Comparison of ENCODE assay signal across 15 cellular contexts in genomic region chr14:73718742-73719251, GRCh38. TPM values are rescaled to one million over a fixed set of nuclear protein-coding genes. Genes with fewer than 3 reads are reported as not detected.
A peak's percentile ranks its signal among the peaks of the same experiment; 100 is the strongest.
DNase-seq lines count a peak whose midpoint lies in the region; ATAC-seq and TF ChIP-seq lines count a peak whose summit lies in the region.
"Had no signal": no experiment of that assay in that cellular context is flagged by ENCODE, and none has a peak within 500 bp of the region (broad histone marks: within the 10 kb centered on the region; RNA-seq: fewer than 3 reads in every experiment).

No MANE protein-coding gene starts in this region.

- POLR2A ChIA-PET in SK-N-SH (lab: Yijun Ruan, JAX): interaction anchor here (0.6 to 1.0 kb wide), 3 partner anchors 9 to 133 kb away, joined by 3 to 4 read pairs (median 3); partner anchors contain the start of gene PTGR2
- POLR2A ChIA-PET in A673 (lab: Charles Lee; ENCODE audit: low non-redundant PET): no interaction called here

- no peaks in the 10 kb centered on the region for H3K27me3 ChIP-seq in SK-N-SH (ENCODE audit: insufficient read depth)
- no peaks in the 10 kb centered on the region for H3K27me3 ChIP-seq in tibial artery
- H3K27me3 ChIP-seq in SJCRH30: no peaks in the 10 kb centered on the region
- H3K27me3 ChIP-seq in A673 (replicated peaks; ENCODE audit: insufficient read depth, low read depth, low read length, poor library complexity): no peaks in the 10 kb centered on the region

- H3K4me3 Mint-ChIP-seq in glutamatergic neuron (ENCODE audit: unreplicated experiment) (peak overlapping the region; percentile 97), nephron progenitor cell (peak overlapping the region; percentile 88)
- H3K4me3 Mint-ChIP-seq: naive thymus-derived CD8-positive, alpha-beta T cell had no signal

- peak overlapping the region; percentile 97 for H3K27ac Mint-ChIP-seq in glutamatergic neuron (ENCODE audit: unreplicated experiment)
- peak overlapping the region; percentile 99 for H3K27ac Mint-ChIP-seq in nephron progenitor cell

- no peak overlapping the region for H2AFZ ChIP-seq in SK-N-SH (ENCODE audit: low read depth)

- H3K9me3 ChIP-seq in SK-N-SH (no peaks in the 10 kb centered on the region), tibial artery (no peaks in the 10 kb centered on the region), SJCRH30 (replicated peaks) (no peaks in the 10 kb centered on the region), A673 (ENCODE audit: low read depth, low read length, poor library complexity, severe bottlenecking) (no peaks in the 10 kb centered on the region)

- BruUV-seq in A673 (replicated peaks; lab: Mats Ljungman, UMichigan): no TSS peak

- peaks cover 28% of the 10 kb centered on the region for H3K4me1 Mint-ChIP-seq in glutamatergic neuron (ENCODE audit: low read depth, unreplicated experiment)
- peaks cover 58% of the 10 kb centered on the region for H3K4me1 Mint-ChIP-seq in nephron progenitor cell

- peaks cover 19% of the 10 kb centered on the region for H3F3A ChIP-seq in SK-N-SH (replicated peaks; ENCODE audit: insufficient read depth)

- H3K79me2 ChIP-seq in SK-N-SH (ENCODE audit: insufficient read depth): no peaks in the 10 kb centered on the region; the same call in 1 of the 2 replicates

- CTCF ChIA-PET in SK-N-SH (lab: Yijun Ruan, JAX): interaction anchor here (0.7 to 3.9 kb wide), 6 partner anchors 10 to 39 kb away, joined by 3 to 22 read pairs (median 7); no protein-coding TSS in a partner anchor
- CTCF ChIA-PET in A673 (lab: Charles Lee): no interaction called here

- intact Hi-C loops in tibial artery (cut with DNase I; ENCODE audit: low total_unique reads): loop anchor here (5.0 kb wide), 1 partner anchor 169 kb away; the partner anchor contains the start of gene ZNF410
- intact Hi-C loops in A673 (cut with micrococcal nuclease; ENCODE audit: unreplicated experiment): no loop called here

- TF ChIP-seq EP300 in SK-N-SH (IDR thresholded peaks at IDR 0.05; ENCODE audit: borderline replicate concordance in 1 of 2, low read depth in 1 of 2, low read length in 1 of 2): peak in 1 of 2 experiments; percentile 67; a peak in 1 of 4 replicates

- H3K4me3 ChIP-seq in SK-N-SH (ENCODE audit: low read depth in 2 of 2, low read length in 1 of 2): peak overlapping the region in 1 of 2 experiments; percentile 41; a peak in 2 of 4 replicates
- peak overlapping the region; percentile 45 to 46 for H3K4me3 ChIP-seq in tibial artery
- H3K4me3 ChIP-seq in SJCRH30: no peak overlapping the region
- no peak overlapping the region for H3K4me3 ChIP-seq in A673 (ENCODE audit: low read depth, low read length, poor library complexity, severe bottlenecking)

- 73% methylated on average over 41 of the region's 41 CpGs for WGBS in SK-N-SH (ENCODE audit: low lambda C conversion rate)

- H3K36me3 Mint-ChIP-seq in glutamatergic neuron (ENCODE audit: unreplicated experiment) (no peaks in the 10 kb centered on the region), nephron progenitor cell (ENCODE audit: low read depth) (peaks cover 37% of the 10 kb centered on the region)

- peaks cover 3 to 41% of the 10 kb centered on the region in 2 experiments; a peak in 3 of 4 replicates for H3K4me1 ChIP-seq in SK-N-SH (ENCODE audit: control insufficient read depth in 1 of 2, insufficient read depth in 2 of 2, low read depth in 1 of 2, low read length in 1 of 2)
- peaks cover 0 to 47% (median 40%) of the 10 kb centered on the region in 4 donors for H3K4me1 ChIP-seq in tibial artery
- peaks cover 7% of the 10 kb centered on the region for H3K4me1 ChIP-seq in SJCRH30
- peaks cover 14% of the 10 kb centered on the region for H3K4me1 ChIP-seq in A673 (ENCODE audit: insufficient read depth, low read length, poor library complexity, severe bottlenecking)

- H3K27ac ChIP-seq in SK-N-SH (ENCODE audit: low read depth in 2 of 2, low read length in 1 of 2) (peak overlapping the region in 1 of 2 experiments; percentile 88; a peak in 2 of 4 replicates), tibial artery (peak overlapping the region; percentile 73 to 97), SJCRH30 (no peak overlapping the region), A673 (ENCODE audit: low read depth, low read length, poor library complexity, severe bottlenecking) (no peak overlapping the region)

- H4K20me1 ChIP-seq in SK-N-SH (ENCODE audit: insufficient read depth): no peaks in the 10 kb centered on the region

- TF ChIP-seq CTCF in SK-N-SH (IDR thresholded peaks at IDR 0.05) (no peak), glutamatergic neuron (IDR thresholded peaks at IDR 0.05; ENCODE audit: partially characterized antibody, unreplicated experiment) (no peak), nephron progenitor cell (IDR thresholded peaks at IDR 0.05) (no peak), tibial artery (IDR thresholded peaks at IDR 0.05) (no peak), A673 (conservative IDR thresholded peaks at IDR 0.05; ENCODE audit: low read depth, low read length) (no peak)

- no peak overlapping the region for H3K9ac ChIP-seq in SK-N-SH

- H3K36me3 ChIP-seq in SK-N-SH (replicated peaks in 1 of 2; ENCODE audit: control insufficient read depth in 1 of 2, insufficient read depth in 2 of 2, low read length in 1 of 2) (peaks cover 40% of the 10 kb centered on the region in 2 experiments), tibial artery (peaks cover 21 to 63% (median 45%) of the 10 kb centered on the region in 3 donors), SJCRH30 (peaks cover 64% of the 10 kb centered on the region), A673 (ENCODE audit: insufficient read depth, low read length, poor library complexity, severe bottlenecking) (peaks cover 59% of the 10 kb centered on the region)

- no peak overlapping the region for H3K4me2 ChIP-seq in SK-N-SH

- TF ChIP-seq RAD21 in SK-N-SH (IDR thresholded peaks at IDR 0.05; ENCODE audit: low read length): no peak

- H3K27me3 Mint-ChIP-seq in glutamatergic neuron (ENCODE audit: unreplicated experiment) (peaks cover 8% of the 10 kb centered on the region), nephron progenitor cell (ENCODE audit: low read depth, poor library complexity) (peaks cover 5% of the 10 kb centered on the region)
- H3K27me3 Mint-ChIP-seq: IgD-negative memory B cell; naive thymus-derived CD8-positive, alpha-beta T cell had no signal

- no peaks in the 10 kb centered on the region for H3K9me2 ChIP-seq in SK-N-SH

- DNase-seq in SK-N-SH (peak; percentile 93), glutamatergic neuron (peak; percentile 90), nephron progenitor cell (peak; percentile 79), tibial artery (peak in 1 of 2 donors; percentile 79), SJCRH30 (no peak), A673 (ENCODE audit: low spot score) (no peak)
- DNase-seq: 8988T; DMS153; foreskin fibroblast; naive thymus-derived CD8-positive, alpha-beta T cell; NCI-H2029 treated with DMSO at 0.1 percent for 48 hours; stimulated activated CD4-positive, alpha-beta T cell treated with anti-CD3 and anti-CD28 coated beads, Interleukin-4, amount 100 ng/mL, for 4 hours had no signal

- ATAC-seq in SK-N-SH treated with all-trans-retinoic acid at 6 μM for 48 hours: no peak
- no peak for ATAC-seq in GM19467 (IDR thresholded peaks at IDR 0.05; ENCODE audit: unreplicated experiment)
- ATAC-seq: naive thymus-derived CD8-positive, alpha-beta T cell had no signal

- peaks cover 8% of the 10 kb centered on the region for H3K9me3 Mint-ChIP-seq in glutamatergic neuron (ENCODE audit: unreplicated experiment)
- H3K9me3 Mint-ChIP-seq in nephron progenitor cell: no peaks in the 10 kb centered on the region
- H3K9me3 Mint-ChIP-seq: IgD-negative memory B cell; naive thymus-derived CD8-positive, alpha-beta T cell had no signal

TF ChIP-seq in SK-N-SH, 30 proteins besides CTCF, POLR2A, EP300 and RAD21:
- TF ChIP-seq FOXM1 (IDR thresholded peaks at IDR 0.05; ENCODE audit: low read depth) (no peak), ELF1 (IDR thresholded peaks at IDR 0.05) (no peak), MXI1 (IDR thresholded peaks at IDR 0.05; ENCODE audit: low read depth, low read length) (peak; percentile 47; the same call in 1 of the 2 replicates), RFX5 (IDR thresholded peaks at IDR 0.05; ENCODE audit: low read length) (peak; percentile 96)
- TF ChIP-seq, protein P1, sequence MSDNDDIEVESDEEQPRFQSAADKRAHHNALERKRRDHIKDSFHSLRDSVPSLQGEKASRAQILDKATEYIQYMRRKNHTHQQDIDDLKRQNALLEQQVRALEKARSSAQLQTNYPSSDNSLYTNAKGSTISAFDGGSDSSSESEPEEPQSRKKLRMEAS (IDR thresholded peaks at IDR 0.05; ENCODE audit: low read depth): no peak

TF ChIP-seq in SK-N-SH treated with all-trans-retinoic acid at 6 μM for 48 hours, 23 proteins besides CTCF, POLR2A, EP300 and RAD21 (continues in another document):
- TF ChIP-seq ZC3H10 (CRISPR knock-in tag; IDR thresholded peaks at IDR 0.05): no peak
- TF ChIP-seq ESRRG (CRISPR knock-in tag; IDR thresholded peaks at IDR 0.05): no peak
- TF ChIP-seq ZNF565 (CRISPR knock-in tag; conservative IDR thresholded peaks at IDR 0.05; ENCODE audit: low read depth): no peak
- TF ChIP-seq, protein P2, sequence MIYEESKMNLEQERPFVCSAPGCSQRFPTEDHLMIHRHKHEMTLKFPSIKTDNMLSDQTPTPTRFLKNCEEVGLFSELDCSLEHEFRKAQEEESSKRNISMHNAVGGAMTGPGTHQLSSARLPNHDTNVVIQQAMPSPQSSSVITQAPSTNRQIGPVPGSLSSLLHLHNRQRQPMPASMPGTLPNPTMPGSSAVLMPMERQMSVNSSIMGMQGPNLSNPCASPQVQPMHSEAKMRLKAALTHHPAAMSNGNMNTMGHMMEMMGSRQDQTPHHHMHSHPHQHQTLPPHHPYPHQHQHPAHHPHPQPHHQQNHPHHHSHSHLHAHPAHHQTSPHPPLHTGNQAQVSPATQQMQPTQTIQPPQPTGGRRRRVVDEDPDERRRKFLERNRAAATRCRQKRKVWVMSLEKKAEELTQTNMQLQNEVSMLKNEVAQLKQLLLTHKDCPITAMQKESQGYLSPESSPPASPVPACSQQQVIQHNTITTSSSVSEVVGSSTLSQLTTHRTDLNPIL (CRISPR knock-in tag; IDR thresholded peaks at IDR 0.05; ENCODE audit: low read depth): no peak
- TF ChIP-seq CSDC2 (CRISPR knock-in tag; IDR thresholded peaks at IDR 0.05): no peak

RNA-seq across cellular contexts. Expression of gene PNMA1, which starts 4.6 kb away (rescaled TPM):
- 19.5 and 31.5 TPM in 2 replicates for polyA plus RNA-seq in SK-N-SH (2012; rRNA removed)
- 40.3 and 44.6 TPM in 2 replicates for polyA plus RNA-seq in SK-N-SH (2012; cell fraction: cytosol; rRNA removed)
- 28.6 and 29.8 TPM in 2 replicates for polyA plus RNA-seq in SK-N-SH (2012; cell fraction: nucleus; rRNA removed)
- total RNA-seq in glutamatergic neuron (ENCODE audit: unreplicated experiment) (145 TPM), A673 (2021) (48.8 and 51.4 TPM in 2 replicates)
- 11.0 and 11.3 TPM in 2 replicates for total RNA-seq in SJCRH30 (2014; rRNA removed; shearing (Covaris generic))

Comparison
In these comparisons a context has a peak if more than half of its experiments do, and no peak if none do; other contexts are left out.
1. DNase-seq: peak in SK-N-SH (single experiment), glutamatergic neuron (single experiment) and nephron progenitor cell (single experiment); none in SJCRH30 (0 of 2) and A673 (single experiment).
2. H3K27ac ChIP-seq: peak in tibial artery (2 of 2); none in SJCRH30 (single experiment) and A673 (single experiment).
3. H3K4me3 ChIP-seq: peak in tibial artery (2 of 2); none in SJCRH30 (single experiment) and A673 (single experiment).